Comparison of ENCODE assay signal across 12 cellular contexts in the genomic region with DNA sequence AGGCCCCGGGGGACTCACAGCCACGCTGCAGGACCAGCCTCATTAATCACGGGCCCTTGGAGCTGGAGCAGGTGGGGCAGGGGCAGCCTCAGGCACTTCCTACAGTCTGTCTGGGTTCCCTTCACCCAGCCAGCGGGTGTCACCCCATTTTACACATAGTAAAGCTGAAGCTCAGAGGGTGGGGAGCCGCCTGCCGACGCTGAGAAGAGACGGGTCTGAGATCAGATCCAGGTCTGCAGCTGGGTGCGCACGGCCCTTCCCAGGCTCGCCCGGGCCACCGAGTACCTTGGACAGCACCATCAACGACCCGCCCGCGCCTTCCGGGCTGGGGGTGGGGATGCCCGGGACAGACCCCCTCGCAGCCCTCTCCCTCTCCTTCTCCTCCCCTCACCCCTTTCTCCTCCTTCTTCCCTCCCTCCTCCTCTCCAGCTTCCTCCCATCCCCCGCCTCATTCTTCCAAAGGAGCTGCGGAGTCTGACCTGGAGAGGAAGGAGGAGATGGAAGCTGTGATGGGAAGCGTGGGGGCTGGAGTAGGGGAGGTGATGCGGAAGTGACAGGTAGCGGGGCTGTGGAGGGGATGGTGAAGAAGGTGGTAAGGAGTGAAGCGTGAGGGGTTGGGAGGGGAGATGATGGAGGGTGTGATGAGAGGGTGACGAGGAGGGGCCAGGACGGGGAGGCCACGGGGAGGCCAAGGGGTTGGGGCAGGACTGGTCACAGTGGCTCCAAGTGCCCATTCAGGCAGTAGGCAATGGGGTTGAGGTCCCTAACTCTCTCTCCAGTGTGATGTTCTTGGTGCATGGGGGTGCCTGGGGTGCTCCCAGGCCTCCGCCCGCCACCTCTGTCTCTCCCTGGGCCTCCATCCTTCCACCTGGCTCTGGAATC. TPM values are rescaled to one million over a fixed set of nuclear protein-coding genes. Genes with fewer than 3 reads are reported as not detected.
DNase-seq lines count a peak whose midpoint lies in the region; ATAC-seq and TF ChIP-seq lines count a peak whose summit lies in the region.
"Had no signal": no experiment of that assay in that cellular context is flagged by ENCODE, and none has a peak within 500 bp of the region (broad histone marks: within the 10 kb centered on the region; RNA-seq: fewer than 3 reads in every experiment).

No MANE protein-coding gene starts in this region.

- intact Hi-C loops in left lung (cut with DNase I), result no loop called here

- TF ChIP-seq CTCF in left lung (IDR thresholded peaks at IDR 0.05), result no peak

- POLR2A ChIA-PET in HEK293T (lab: Yijun Ruan, JAX), result no interaction called here

- H3K4me3 ChIP-seq in SJCRH30 (no peak overlapping the region), left lung (no peak overlapping the region)

- H3K9me3 ChIP-seq in SJCRH30 (replicated peaks), result no peaks in the 10 kb centered on the region
- H3K9me3 ChIP-seq in left lung, result no peaks in the 10 kb centered on the region

- H3K27ac ChIP-seq in SJCRH30, result no peak overlapping the region
- H3K27ac ChIP-seq in left lung, result no peak overlapping the region
- H3K27ac ChIP-seq: VCaP had no signal

- CTCF ChIA-PET in HEK293T (lab: Yijun Ruan, JAX), result interaction anchor here (0.9 kb wide), 1 partner anchor 16 kb away, joined by 4 read pairs; no protein-coding TSS in a partner anchor

- ATAC-seq in left lung, result peak; percentile 46
- no peak for ATAC-seq in GM19463 (IDR thresholded peaks at IDR 0.05; ENCODE audit: unreplicated experiment)
- ATAC-seq in HG03571 (IDR thresholded peaks at IDR 0.05; ENCODE audit: unreplicated experiment), result no peak
- ATAC-seq: left colon; stimulated activated naive CD8-positive, alpha-beta T cell treated with anti-CD3 and anti-CD28 coated beads, Interleukin-15, amount 100 ng/mL, for 72 hours had no signal

- no peaks in the 10 kb centered on the region for H3K4me1 ChIP-seq in SJCRH30
- H3K4me1 ChIP-seq in left lung, result no peaks in the 10 kb centered on the region

- DNase-seq in COLO668 (lab: John Stamatoyannopoulos, UW; ENCODE audit: unreplicated experiment), result peak; percentile 62
- DNase-seq in HEK293T (ENCODE audit: extremely low spot score), result peak; percentile 52
- peak; percentile 16 to 27 for DNase-seq in SJCRH30
- DNase-seq in left lung, result no peak
- no peak for DNase-seq in GM19238 (ENCODE audit: insufficient read length, low spot score)
- no peak for DNase-seq in NCI-H526 treated with DMSO at 0.1 percent for 48 hours (lab: John Stamatoyannopoulos, UW)
- DNase-seq: GF-D8; stimulated activated naive CD8-positive, alpha-beta T cell treated with anti-CD3 and anti-CD28 coated beads, Interleukin-15, amount 100 ng/mL, for 72 hours had no signal

- no peaks in the 10 kb centered on the region for H3K36me3 ChIP-seq in SJCRH30
- H3K36me3 ChIP-seq in left lung, result no peaks in the 10 kb centered on the region

- H3K27me3 ChIP-seq in SJCRH30, result peaks cover 6% of the 10 kb centered on the region; the same call in 1 of the 2 replicates
- H3K27me3 ChIP-seq in left lung, result peaks cover 0 to 49% of the 10 kb centered on the region in 2 donors

TF ChIP-seq in HEK293T, 16 proteins besides CTCF, POLR2A, EP300 and RAD21:
- no peak for TF ChIP-seq ZNF384 (IDR thresholded peaks at IDR 0.05)
- TF ChIP-seq TARDBP (IDR thresholded peaks at IDR 0.05), result no peak
- TF ChIP-seq PKNOX1 (IDR thresholded peaks at IDR 0.05), result no peak
- no peak for TF ChIP-seq ARNT (IDR thresholded peaks at IDR 0.05)
- no peak for TF ChIP-seq L3MBTL2 (conservative IDR thresholded peaks at IDR 0.05)
- TF ChIP-seq FOXK2 (IDR thresholded peaks at IDR 0.05), result no peak
- TF ChIP-seq HDGF (IDR thresholded peaks at IDR 0.05; ENCODE audit: borderline replicate concordance), result no peak
- no peak for TF ChIP-seq BHLHE40 (IDR thresholded peaks at IDR 0.05; ENCODE audit: borderline replicate concordance)
- TF ChIP-seq CTBP1 (IDR thresholded peaks at IDR 0.05; ENCODE audit: borderline replicate concordance), result no peak
- no peak for TF ChIP-seq FOXM1 (IDR thresholded peaks at IDR 0.05; ENCODE audit: borderline replicate concordance)
- TF ChIP-seq SUZ12 (IDR thresholded peaks at IDR 0.05), result no peak
- no peak for TF ChIP-seq LEF1 (IDR thresholded peaks at IDR 0.05; ENCODE audit: borderline replicate concordance)
- no peak for TF ChIP-seq ELF4 (IDR thresholded peaks at IDR 0.05)
- no peak for TF ChIP-seq FOXA1 (IDR thresholded peaks at IDR 0.05)

RNA-seq across cellular contexts. Expression of gene DTX1, which starts 8.8 kb away (rescaled TPM):
- not detected in 2 replicates for total RNA-seq in SJCRH30 (2014; rRNA removed; shearing (Covaris generic))
- total RNA-seq in left lung, result 1 to 10 TPM in 1 of 2 donors, under 1 TPM in 1; 0.70 to 3.8 TPM

Comparison
In these comparisons a context has a peak if more than half of its experiments do, and no peak if none do; other contexts are left out.
1. DNase-seq: peak in COLO668 (single experiment), HEK293T (single experiment) and SJCRH30 (2 of 2); none in left lung (0 of 2), GM19238 (single experiment) and NCI-H526 treated with DMSO at 0.1 percent for 48 hours (single experiment).